In the genomic region with DNA sequence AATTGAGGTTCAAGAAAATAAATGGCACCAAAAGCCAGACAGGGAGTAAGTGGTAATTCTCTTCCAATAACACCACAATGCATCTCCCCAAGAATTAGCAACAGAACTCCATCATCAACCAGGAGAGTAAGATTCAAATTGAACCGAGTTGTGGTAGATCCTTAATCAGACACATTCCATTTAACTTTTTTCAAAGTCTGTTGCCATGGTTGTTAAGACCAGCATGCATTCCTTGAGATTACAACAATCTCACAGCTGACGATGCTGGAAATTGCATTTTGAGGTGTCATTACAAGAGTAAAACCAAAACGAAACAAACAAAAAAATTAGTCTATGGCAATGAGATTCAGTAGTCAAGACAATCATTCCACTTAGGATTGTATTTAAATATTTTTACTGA, we compare ENCODE assay signal across 17 cellular contexts.
DNase-seq lines count a peak whose midpoint lies in the region; ATAC-seq and TF ChIP-seq lines count a peak whose summit lies in the region.
"Had no signal": no experiment of that assay in that cellular context is flagged by ENCODE, and none has a peak within 500 bp of the region (broad histone marks: within the 10 kb centered on the region; RNA-seq: fewer than 3 reads in every experiment).

No MANE protein-coding gene starts in this region.

- no peaks in the 10 kb centered on the region for H3K27me3 Mint-ChIP-seq in neural progenitor cell (ENCODE audit: insufficient read depth, low read depth)
- H3K27me3 Mint-ChIP-seq: CD4-positive, CD25-positive, alpha-beta regulatory T cell had no signal

- H3K36me3 ChIP-seq in adipocyte (ENCODE audit: control insufficient read depth, insufficient read depth, low read length, severe bottlenecking) (no peaks in the 10 kb centered on the region), neural progenitor cell (no peaks in the 10 kb centered on the region), tibial artery (no peaks in the 10 kb centered on the region)

- peaks cover 3% of the 10 kb centered on the region for H3K9me3 Mint-ChIP-seq in neural progenitor cell

- intact Hi-C loops in tibial artery (cut with DNase I; ENCODE audit: low total_unique reads) = no loop called here

- no peak overlapping the region for H2AFZ ChIP-seq in neural progenitor cell (replicated peaks)

- H3K4me3 Mint-ChIP-seq in neural progenitor cell = no peak overlapping the region
- H3K4me3 Mint-ChIP-seq: CD4-positive, CD25-positive, alpha-beta regulatory T cell had no signal

- H3K79me2 ChIP-seq in neural progenitor cell (ENCODE audit: low read depth) = no peaks in the 10 kb centered on the region

- no peak for ATAC-seq in GM18909 (IDR thresholded peaks at IDR 0.05; ENCODE audit: poor library complexity, unreplicated experiment)
- no peak for ATAC-seq in HG02678 (IDR thresholded peaks at IDR 0.05; ENCODE audit: unreplicated experiment)
- ATAC-seq: A549, PC-3 had no signal

- no peak overlapping the region for H3K27ac ChIP-seq in neural progenitor cell
- no peak overlapping the region for H3K27ac ChIP-seq in tibial artery
- H3K27ac ChIP-seq: A549, KMS-11 had no signal

- no peak overlapping the region for H3K9ac ChIP-seq in adipocyte (ENCODE audit: low read length)
- no peak overlapping the region for H3K9ac ChIP-seq in neural progenitor cell
- H3K9ac ChIP-seq: KMS-11 had no signal

- H3K36me3 Mint-ChIP-seq in neural progenitor cell = no peaks in the 10 kb centered on the region
- H3K36me3 Mint-ChIP-seq: CD4-positive, CD25-positive, alpha-beta regulatory T cell had no signal

- no peak overlapping the region for H3K4me2 ChIP-seq in neural progenitor cell
- H3K4me2 ChIP-seq: A549, KMS-11 had no signal

- H3K9me3 ChIP-seq in adipocyte (ENCODE audit: control insufficient read depth, low read length) = no peaks in the 10 kb centered on the region
- no peaks in the 10 kb centered on the region for H3K9me3 ChIP-seq in neural progenitor cell (ENCODE audit: low read depth)
- H3K9me3 ChIP-seq in tibial artery = no peaks in the 10 kb centered on the region
- H3K9me3 ChIP-seq: A549 had no signal

- peak; percentile 79 for DNase-seq in AG10803 (ENCODE audit: low read depth)
- DNase-seq in adipocyte (ENCODE audit: low read depth) = peak; percentile 69
- DNase-seq in fibroblast of pulmonary artery (ENCODE audit: low read depth) = peak; percentile 40
- DNase-seq in neural progenitor cell (ENCODE audit: low spot score) = peak; percentile 15
- DNase-seq in SKM-1 (lab: John Stamatoyannopoulos, UW; ENCODE audit: unreplicated experiment) = no peak
- no peak for DNase-seq in tibial artery
- DNase-seq: CD4-positive, CD25-positive, alpha-beta regulatory T cell; DMS79; GOT3; MM.1S; NCI-H187 treated with DMSO at 0.1 percent for 48 hours; NCI-H524 treated with DMSO at 0.1 percent for 48 hours; PC-3 had no signal

- H3K27me3 ChIP-seq in adipocyte (replicated peaks; ENCODE audit: control insufficient read depth, insufficient read depth, low read length) = no peaks in the 10 kb centered on the region
- H3K27me3 ChIP-seq in neural progenitor cell = no peaks in the 10 kb centered on the region
- H3K27me3 ChIP-seq in tibial artery = no peaks in the 10 kb centered on the region

- peaks cover 10% of the 10 kb centered on the region for H3K4me1 Mint-ChIP-seq in neural progenitor cell
- H3K4me1 Mint-ChIP-seq: CD4-positive, CD25-positive, alpha-beta regulatory T cell had no signal

- no peak overlapping the region for H3K4me3 ChIP-seq in AG10803 (ENCODE audit: low read length)
- no peak overlapping the region for H3K4me3 ChIP-seq in adipocyte (ENCODE audit: low read length)
- H3K4me3 ChIP-seq in fibroblast of pulmonary artery (replicated peaks; ENCODE audit: low read depth, low read length) = no peak overlapping the region
- no peak overlapping the region for H3K4me3 ChIP-seq in neural progenitor cell
- H3K4me3 ChIP-seq in tibial artery = no peak overlapping the region
- H3K4me3 ChIP-seq: A549 had no signal

- no peaks in the 10 kb centered on the region for H4K20me1 ChIP-seq in neural progenitor cell (ENCODE audit: low read depth)

- H3K4me1 ChIP-seq in adipocyte (ENCODE audit: control insufficient read depth, insufficient read depth, low read length) (peaks cover 13% of the 10 kb centered on the region), neural progenitor cell (peaks cover 6% of the 10 kb centered on the region), tibial artery (no peaks in the 10 kb centered on the region)
- H3K4me1 ChIP-seq: A549 had no signal

- TF ChIP-seq CTCF in AG10803 (conservative IDR thresholded peaks at IDR 0.05; ENCODE audit: low read length) = no peak
- TF ChIP-seq CTCF in fibroblast of pulmonary artery (IDR thresholded peaks at IDR 0.05; ENCODE audit: low read length, missing control alignments) = no peak
- TF ChIP-seq CTCF in neural progenitor cell (IDR thresholded peaks at IDR 0.05) = no peak
- TF ChIP-seq CTCF in tibial artery (IDR thresholded peaks at IDR 0.05) = no peak

- peak overlapping the region; percentile 86 for H3K27ac Mint-ChIP-seq in neural progenitor cell
- H3K27ac Mint-ChIP-seq: CD4-positive, CD25-positive, alpha-beta regulatory T cell had no signal

- H3F3A ChIP-seq in neural progenitor cell (ENCODE audit: low read depth) = no peaks in the 10 kb centered on the region

Comparison
In these comparisons a context has a peak if more than half of its experiments do, and no peak if none do; other contexts are left out.
1. DNase-seq: peak in AG10803 (single experiment), adipocyte (single experiment), fibroblast of pulmonary artery (single experiment) and neural progenitor cell (single experiment); none in SKM-1 (single experiment) and tibial artery (0 of 2).